21 cellular contexts compared by ENCODE assay signal in genomic region chr3:189118896-189119295, GRCh38. TPM values are rescaled to one million over a fixed set of nuclear protein-coding genes. Genes with fewer than 3 reads are reported as not detected.
"Had no signal": no experiment of that assay in that cellular context is flagged by ENCODE, and none has a peak within 500 bp of the region (broad histone marks: within the 10 kb centered on the region; RNA-seq: fewer than 3 reads in every experiment).

No MANE protein-coding gene starts in this region.

- H3K4me3 ChIP-seq: SJCRH30 had no signal

- H3K27ac ChIP-seq: SJCRH30 had no signal

- H3K4me1 ChIP-seq: SJCRH30 had no signal

- H3K9me3 ChIP-seq: SJCRH30 had no signal

- H3K36me3 ChIP-seq: SJCRH30 had no signal

- DNase-seq: IMR-90; Karpas-422; KG1; MM.1S; NCI-H1092 treated with DMSO at 0.1 percent for 48 hours; NCI-H1436; NCI-H187; NCI-H2029; NCI-H2081 treated with DMSO at 0.1 percent for 48 hours; NCI-H2171; NCI-H226; NCI-H446; NCI-H510A; NCI-H524 treated with DMSO at 0.1 percent for 48 hours; NCI-H69; NCI-H774; NK-92 treated with Interleukin-12 subunit alpha and Interleukin-12 subunit beta, amount 100 ng/mL, for 24 hours; PC-3; SHP77 treated with DMSO at 0.1 percent for 48 hours; SJCRH30 had no signal

- H3K27me3 ChIP-seq: SJCRH30 had no signal

RNA-seq across cellular contexts. Expression of gene TPRG1, which starts 52.9 kb away (rescaled TPM):
- total RNA-seq: HT-29, IMR-90 had no signal
